8 cellular contexts compared by ENCODE assay signal in genomic region chr12:99619389-99620158, GRCh38. TPM values are rescaled to one million over a fixed set of nuclear protein-coding genes. Genes with fewer than 3 reads are reported as not detected.
A peak's percentile ranks its signal among the peaks of the same experiment; 100 is the strongest.
DNase-seq lines count a peak whose midpoint lies in the region; ATAC-seq and TF ChIP-seq lines count a peak whose summit lies in the region.

No MANE protein-coding gene starts in this region.

- TF ChIP-seq CTCF in WTC11 (IDR thresholded peaks at IDR 0.05) (peak; percentile 72), mesothelial cell of epicardium (IDR thresholded peaks at IDR 0.05; ENCODE audit: unreplicated experiment) (peak; percentile 27), lower leg skin (IDR thresholded peaks at IDR 0.05) (no peak)

- H3K27me3 Mint-ChIP-seq in activated CD4-positive, alpha-beta T cell treated with anti-CD3 and anti-CD28 coated beads for 36 hours: no peaks in the 10 kb centered on the region
- H3K27me3 Mint-ChIP-seq in WTC11 (ENCODE audit: low read depth): no peaks in the 10 kb centered on the region
- H3K27me3 Mint-ChIP-seq in mesothelial cell of epicardium (ENCODE audit: low read depth): peaks cover 2% of the 10 kb centered on the region

- H3K9me3 Mint-ChIP-seq in activated CD4-positive, alpha-beta T cell treated with anti-CD3 and anti-CD28 coated beads for 36 hours (ENCODE audit: low read depth): peaks cover 12% of the 10 kb centered on the region
- peaks cover 17% of the 10 kb centered on the region for H3K9me3 Mint-ChIP-seq in WTC11
- H3K9me3 Mint-ChIP-seq in mesothelial cell of epicardium: peaks cover 68% of the 10 kb centered on the region

- WGBS in lower leg skin, 2 donors: 60 to 69% methylated on average over 7 of the region's 7 CpGs

- CTCF ChIA-PET in activated CD4-positive, alpha-beta T cell treated with anti-CD3 and anti-CD28 coated beads for 36 hours (lab: Charles Lee): interaction anchor here (0.6 to 1.3 kb wide), 4 partner anchors 10 to 577 kb away, joined by 3 to 5 read pairs (median 4); no protein-coding TSS in a partner anchor
- CTCF ChIA-PET in WTC11 (lab: Charles Lee): interaction anchor here (0.6 to 2.2 kb wide), 21 partner anchors 8 to 576 kb away, joined by 3 to 35 read pairs (median 3); no protein-coding TSS in a partner anchor

- no peak for ATAC-seq in activated CD4-positive, alpha-beta T cell treated with anti-CD3 and anti-CD28 coated beads for 36 hours
- ATAC-seq in GM21576 (IDR thresholded peaks at IDR 0.05; ENCODE audit: unreplicated experiment) (peak; percentile 98), HG03575 (IDR thresholded peaks at IDR 0.05; ENCODE audit: extremely low read depth, insufficient number of reproducible peaks, low FRiP score, unreplicated experiment) (peak; percentile 70), WTC11 (peak; percentile 100), left ventricle myocardium superior (no peak)

- TF ChIP-seq POLR2A in lower leg skin (IDR thresholded peaks at IDR 0.05): no peak

- H3K36me3 Mint-ChIP-seq in activated CD4-positive, alpha-beta T cell treated with anti-CD3 and anti-CD28 coated beads for 36 hours (ENCODE audit: low read depth): no peaks in the 10 kb centered on the region
- H3K36me3 Mint-ChIP-seq in WTC11: 0 out of 2 replicates have a peak, but pooled peaks cover 2% of the 10 kb centered on the region
- peaks cover 4% of the 10 kb centered on the region for H3K36me3 Mint-ChIP-seq in mesothelial cell of epicardium

- peak; percentile 19 for DNase-seq in activated CD4-positive, alpha-beta T cell treated with anti-CD3 and anti-CD28 coated beads for 36 hours
- no peak for DNase-seq in activated CD4-positive, alpha-beta T cell treated with anti-CD3 and anti-CD28 coated beads, Interleukin-2, amount 50 U/mL, for 4 hours
- DNase-seq in WTC11 (ENCODE audit: low spot score): peak; percentile 49
- DNase-seq in mesothelial cell of epicardium (ENCODE audit: low spot score in 2 of 2, unreplicated experiment in 2 of 2): no peak
- no peak for DNase-seq in lower leg skin (ENCODE audit: low spot score in 2 of 2)
- DNase-seq in left ventricle myocardium superior: no peak

- POLR2A ChIA-PET in activated CD4-positive, alpha-beta T cell treated with anti-CD3 and anti-CD28 coated beads for 36 hours (lab: Charles Lee): no interaction called here
- POLR2A ChIA-PET in WTC11 (lab: Charles Lee): no interaction called here

- no peaks in the 10 kb centered on the region for H3K4me1 Mint-ChIP-seq in activated CD4-positive, alpha-beta T cell treated with anti-CD3 and anti-CD28 coated beads for 36 hours
- H3K4me1 Mint-ChIP-seq in WTC11 (peaks cover 13% of the 10 kb centered on the region), mesothelial cell of epicardium (no peaks in the 10 kb centered on the region)

- no peak overlapping the region for H3K4me3 ChIP-seq in lower leg skin (ENCODE audit: low read depth, poor library complexity, severe bottlenecking)

- H3K4me3 Mint-ChIP-seq in activated CD4-positive, alpha-beta T cell treated with anti-CD3 and anti-CD28 coated beads for 36 hours: no peak overlapping the region
- no peak overlapping the region for H3K4me3 Mint-ChIP-seq in WTC11
- H3K4me3 Mint-ChIP-seq in mesothelial cell of epicardium: no peak overlapping the region

- intact Hi-C loops in activated CD4-positive, alpha-beta T cell treated with anti-CD3 and anti-CD28 coated beads for 36 hours (cut with DNase I, micrococcal nuclease): loop anchor here (1.0 to 5.0 kb wide), 4 partner anchors 232 to 577 kb away; no protein-coding TSS in a partner anchor
- intact Hi-C loops in lower leg skin (cut with DNase I; ENCODE audit: low total_unique reads): no loop called here
- intact Hi-C loops in left ventricle myocardium superior (cut with micrococcal nuclease): no loop called here

- H3K27ac Mint-ChIP-seq in activated CD4-positive, alpha-beta T cell treated with anti-CD3 and anti-CD28 coated beads for 36 hours: no peak overlapping the region
- H3K27ac Mint-ChIP-seq in WTC11 (no peak overlapping the region), mesothelial cell of epicardium (no peak overlapping the region)

TF ChIP-seq in WTC11, 78 proteins besides CTCF, POLR2A, EP300 and RAD21:
- TF ChIP-seq RORB (CRISPR knock-in tag; IDR thresholded peaks at IDR 0.05) (no peak), PRRX2 (CRISPR knock-in tag; IDR thresholded peaks at IDR 0.05) (no peak), TEAD1 (CRISPR knock-in tag; IDR thresholded peaks at IDR 0.05) (no peak), FOXK1 (CRISPR knock-in tag; IDR thresholded peaks at IDR 0.05) (0 out of 2 replicates have a peak, but pooled peaks have one; percentile 28)

RNA-seq across cellular contexts. Expression of gene GARIN6, which starts 28.0 kb away (rescaled TPM):
- not detected for total RNA-seq in activated CD4-positive, alpha-beta T cell treated with anti-CD3 and anti-CD28 coated beads for 36 hours
- total RNA-seq in WTC11 (2021): not detected in 3 replicates
- not detected in 3 replicates for total RNA-seq in mesothelial cell of epicardium
- not detected for total RNA-seq in lower leg skin
- total RNA-seq in left ventricle myocardium superior: not detected

Comparison
In these comparisons a context has a peak if more than half of its experiments do, and no peak if none do; other contexts are left out.
1. DNase-seq: peak in activated CD4-positive, alpha-beta T cell treated with anti-CD3 and anti-CD28 coated beads for 36 hours (single experiment) and WTC11 (single experiment); none in activated CD4-positive, alpha-beta T cell treated with anti-CD3 and anti-CD28 coated beads, Interleukin-2, amount 50 U/mL, for 4 hours (0 of 2), mesothelial cell of epicardium (0 of 2), lower leg skin (0 of 2) and left ventricle myocardium superior (single experiment).
2. ATAC-seq: peak in GM21576 (single experiment), HG03575 (single experiment) and WTC11 (single experiment); none in activated CD4-positive, alpha-beta T cell treated with anti-CD3 and anti-CD28 coated beads for 36 hours (single experiment) and left ventricle myocardium superior (single experiment).
3. CTCF ChIP-seq: peak in WTC11 (single experiment) and mesothelial cell of epicardium (single experiment); none in lower leg skin (0 of 3).
4. intact Hi-C loops: an anchor here in activated CD4-positive, alpha-beta T cell treated with anti-CD3 and anti-CD28 coated beads for 36 hours (1.0 to 5.0 kb wide); none called in lower leg skin and left ventricle myocardium superior.